ENCODE assay signal across 13 cellular contexts in the genomic region with DNA sequence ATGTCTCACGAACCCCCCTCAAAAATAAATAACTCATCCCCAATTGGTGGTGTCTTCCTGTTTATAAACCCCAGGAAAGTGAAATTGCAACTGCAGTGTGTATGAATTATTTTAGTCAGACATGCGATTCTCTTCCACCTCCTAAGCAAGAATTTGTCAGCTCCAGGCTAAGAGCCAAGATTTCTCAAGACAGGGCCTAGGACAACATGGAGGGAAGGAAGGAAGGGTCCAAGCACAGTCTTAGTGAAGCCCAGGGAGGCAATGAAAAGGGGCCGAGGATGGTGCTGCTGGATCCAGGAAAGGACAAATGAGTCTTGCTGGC. TPM values are rescaled to one million over a fixed set of nuclear protein-coding genes. Genes with fewer than 3 reads are reported as not detected.
DNase-seq lines count a peak whose midpoint lies in the region; ATAC-seq and TF ChIP-seq lines count a peak whose summit lies in the region.
"Had no signal": no experiment of that assay in that cellular context is flagged by ENCODE, and none has a peak within 500 bp of the region (broad histone marks: within the 10 kb centered on the region; RNA-seq: fewer than 3 reads in every experiment).

No MANE protein-coding gene starts in this region.

- H3K36me3 Mint-ChIP-seq in activated naive CD4-positive, alpha-beta T cell treated with anti-CD3 and anti-CD28 coated beads, Interleukin-2, amount 10 ng/mL, durations not matched to agents 7 days and 5 days: peaks cover 9% of the 10 kb centered on the region
- H3K36me3 Mint-ChIP-seq in stimulated activated naive B cell treated with anti-CD40 and anti-IgM and Interleukin-4, amounts not matched to agents 10 μg/mL and 1 μg/mL and 100 μg/mL, for 72 hours: peaks cover 6 to 26% of the 10 kb centered on the region in 2 donors

- H3K4me3 ChIP-seq in SK-N-MC: peak overlapping the region; percentile 12; the same call in 1 of the 2 replicates
- H3K4me3 ChIP-seq in dorsolateral prefrontal cortex: no peak overlapping the region
- H3K4me3 ChIP-seq: thyroid gland had no signal

- H3K36me3 ChIP-seq in SK-N-MC (ENCODE audit: insufficient read depth, low read length): no peaks in the 10 kb centered on the region
- H3K36me3 ChIP-seq: thyroid gland had no signal

- ATAC-seq in Right ventricle myocardium superior (ENCODE audit: poor library complexity): peak; percentile 57
- no peak for ATAC-seq in stimulated activated naive B cell treated with anti-CD40 and anti-IgM and Interleukin-4, amounts not matched to agents 10 μg/mL and 1 μg/mL and 100 μg/mL, for 72 hours (replicated peaks)

- H3K27me3 ChIP-seq in dorsolateral prefrontal cortex: peaks cover 0 to 80% (median 27%) of the 10 kb centered on the region in 45 donors
- H3K27me3 ChIP-seq: thyroid gland had no signal

- intact Hi-C loops in Right ventricle myocardium superior (cut with DNase I): loop anchor here (10.0 kb wide), 1 partner anchor 53 kb away; no protein-coding TSS in a partner anchor
- intact Hi-C loops in dorsolateral prefrontal cortex (cut with DNase I): no loop called here

- peaks cover 74% of the 10 kb centered on the region for H3K4me1 Mint-ChIP-seq in activated naive CD4-positive, alpha-beta T cell treated with anti-CD3 and anti-CD28 coated beads, Interleukin-2, amount 10 ng/mL, durations not matched to agents 7 days and 5 days
- H3K4me1 Mint-ChIP-seq in stimulated activated naive B cell treated with anti-CD40 and anti-IgM and Interleukin-4, amounts not matched to agents 10 μg/mL and 1 μg/mL and 100 μg/mL, for 72 hours: peaks cover 45 to 77% of the 10 kb centered on the region in 2 donors

- no peak overlapping the region for H3K9ac ChIP-seq in SK-N-MC (ENCODE audit: insufficient read length)

- no peak for DNase-seq in activated naive CD4-positive, alpha-beta T cell treated with anti-CD3 and anti-CD28 coated beads, Interleukin-2, amount 10 ng/mL, durations not matched to agents 7 days and 5 days
- no peak for DNase-seq in activated naive CD4-positive, alpha-beta T cell treated with anti-CD3 and anti-CD28 coated beads, Interleukin-2, amount 50 U/mL, for 16 hours
- DNase-seq in SK-N-MC (ENCODE audit: low read depth, low spot score): no peak
- DNase-seq in Right ventricle myocardium superior: no peak
- no peak for DNase-seq in stimulated activated naive B cell treated with anti-CD40 and anti-IgM and Interleukin-4, amounts not matched to agents 10 μg/mL and 1 μg/mL and 100 μg/mL, for 72 hours
- DNase-seq in dorsolateral prefrontal cortex: no peak
- no peak for DNase-seq in RPMI8226
- DNase-seq in NCI-H748 (lab: John Stamatoyannopoulos, UW; ENCODE audit: unreplicated experiment): no peak
- DNase-seq: activated naive CD4-positive, alpha-beta T cell treated with Interleukin-2 at 50 U/mL for 16 hours; NCI-H1930; OCI-M1; stimulated activated CD4-positive, alpha-beta T cell treated with anti-CD3 and anti-CD28 coated beads, Interleukin-4, amount 100 ng/mL, for 24 hours had no signal

- H3K27ac ChIP-seq in SK-N-MC (peak overlapping the region; percentile 62; the same call in 1 of the 2 replicates), dorsolateral prefrontal cortex (peak overlapping the region in 2 of 59 donors; percentile 29 to 38)
- H3K27ac ChIP-seq: thyroid gland had no signal

- no peaks in the 10 kb centered on the region for H3K9me3 ChIP-seq in SK-N-MC (ENCODE audit: low read depth, low read length)
- H3K9me3 ChIP-seq: thyroid gland had no signal

- no peak for TF ChIP-seq CTCF in dorsolateral prefrontal cortex (IDR thresholded peaks at IDR 0.05 in 54 of 56, conservative IDR thresholded peaks at IDR 0.05 in 2 of 56; ENCODE audit: low read depth in 1 of 56, partially characterized antibody in 56 of 56)

- H3K27ac Mint-ChIP-seq in activated naive CD4-positive, alpha-beta T cell treated with anti-CD3 and anti-CD28 coated beads, Interleukin-2, amount 10 ng/mL, durations not matched to agents 7 days and 5 days: peak overlapping the region; percentile 14
- H3K27ac Mint-ChIP-seq in stimulated activated naive B cell treated with anti-CD40 and anti-IgM and Interleukin-4, amounts not matched to agents 10 μg/mL and 1 μg/mL and 100 μg/mL, for 72 hours: peak overlapping the region; percentile 56

- no peaks in the 10 kb centered on the region for H3K27me3 Mint-ChIP-seq in activated naive CD4-positive, alpha-beta T cell treated with anti-CD3 and anti-CD28 coated beads, Interleukin-2, amount 10 ng/mL, durations not matched to agents 7 days and 5 days
- H3K27me3 Mint-ChIP-seq in stimulated activated naive B cell treated with anti-CD40 and anti-IgM and Interleukin-4, amounts not matched to agents 10 μg/mL and 1 μg/mL and 100 μg/mL, for 72 hours: peaks cover 0 to 4% of the 10 kb centered on the region in 2 donors

- no peaks in the 10 kb centered on the region for H3K9me3 Mint-ChIP-seq in activated naive CD4-positive, alpha-beta T cell treated with anti-CD3 and anti-CD28 coated beads, Interleukin-2, amount 10 ng/mL, durations not matched to agents 7 days and 5 days
- no peaks in the 10 kb centered on the region for H3K9me3 Mint-ChIP-seq in stimulated activated naive B cell treated with anti-CD40 and anti-IgM and Interleukin-4, amounts not matched to agents 10 μg/mL and 1 μg/mL and 100 μg/mL, for 72 hours

- CTCF ChIA-PET in activated naive CD4-positive, alpha-beta T cell treated with anti-CD3 and anti-CD28 coated beads, Interleukin-2, amount 10 ng/mL, durations not matched to agents 7 days and 5 days (lab: Charles Lee): no interaction called here

- H3K4me3 Mint-ChIP-seq in activated naive CD4-positive, alpha-beta T cell treated with anti-CD3 and anti-CD28 coated beads, Interleukin-2, amount 10 ng/mL, durations not matched to agents 7 days and 5 days: no peak overlapping the region
- H3K4me3 Mint-ChIP-seq in stimulated activated naive B cell treated with anti-CD40 and anti-IgM and Interleukin-4, amounts not matched to agents 10 μg/mL and 1 μg/mL and 100 μg/mL, for 72 hours: peak overlapping the region; percentile 9 to 36

RNA-seq across cellular contexts. Expression of a gene that starts 20.0 kb away (rescaled TPM):
- 61.2 TPM for total RNA-seq in Right ventricle myocardium superior
- 10 to 100 TPM; 23.7 to 64.8 (median 47.2) TPM for total RNA-seq in dorsolateral prefrontal cortex
